Comparison of ENCODE assay signal across 8 cellular contexts in genomic region chrX:49761481-49761880, GRCh38.
DNase-seq lines count a peak whose midpoint lies in the region; ATAC-seq, FAIRE-seq and TF ChIP-seq lines count a peak whose summit lies in the region.

No MANE protein-coding gene starts in this region.

- peaks cover 5% of the 10 kb centered on the region for H3K27me3 Mint-ChIP-seq in activated T-helper 1 cell treated with anti-CD3 and anti-CD28 coated beads, Interleukin-12 subunit alpha, Interleukin-12 subunit beta, Interleukin-2, Interleukin-4 antibody, amounts not matched to agents 30 ng/mL and 10 ng/mL and 1 ng/mL, durations not matched to agents 14 hours and 24 hours and 36 hours (ENCODE audit: insufficient read depth)

- H3K27ac Mint-ChIP-seq in activated T-helper 1 cell treated with anti-CD3 and anti-CD28 coated beads, Interleukin-12 subunit alpha, Interleukin-12 subunit beta, Interleukin-2, Interleukin-4 antibody, amounts not matched to agents 30 ng/mL and 10 ng/mL and 1 ng/mL, durations not matched to agents 14 hours and 24 hours and 36 hours: no peak overlapping the region

- H3K36me3 ChIP-seq in MM.1S (replicated peaks; ENCODE audit: insufficient read depth, low read length) (no peaks in the 10 kb centered on the region), bronchial epithelial cell (ENCODE audit: control insufficient read depth, insufficient read depth, low read length) (no peaks in the 10 kb centered on the region), pancreas (no peaks in the 10 kb centered on the region)

- DNase-seq in SIG-M5 treated with dmso at 0.1 percent for 504 hours (lab: John Stamatoyannopoulos, UW; ENCODE audit: unreplicated experiment) (peak; percentile 6), SIG-M5 (lab: John Stamatoyannopoulos, UW) (no peak), MM.1S (peak; percentile 20), bronchial epithelial cell (ENCODE audit: low read depth) (peak; percentile 15), pancreas (peak in 1 of 6 donors; percentile 11), H54 (ENCODE audit: insufficient read length, low spot score) (no peak)
- DNase-seq in activated T-helper 1 cell treated with anti-CD3 and anti-CD28 coated beads, Interleukin-12 subunit alpha, Interleukin-12 subunit beta, Interleukin-2, Interleukin-4 antibody, amounts not matched to agents 30 ng/mL and 10 ng/mL and 1 ng/mL, durations not matched to agents 14 hours and 24 hours and 36 hours (ENCODE audit: low spot score): no peak
- no peak for DNase-seq in stimulated activated naive CD8-positive, alpha-beta T cell treated with anti-CD3 and anti-CD28 coated beads, Interleukin-15, Interleukin-2, amounts not matched to agents 100 U/mL and 50 U/mL, for 24 hours

- no peak overlapping the region for H3K9ac ChIP-seq in MM.1S (ENCODE audit: low read length)

- H4K20me1 ChIP-seq in MM.1S (ENCODE audit: insufficient read depth, low read length): no peaks in the 10 kb centered on the region

- H3K4me1 Mint-ChIP-seq in activated T-helper 1 cell treated with anti-CD3 and anti-CD28 coated beads, Interleukin-12 subunit alpha, Interleukin-12 subunit beta, Interleukin-2, Interleukin-4 antibody, amounts not matched to agents 30 ng/mL and 10 ng/mL and 1 ng/mL, durations not matched to agents 14 hours and 24 hours and 36 hours (ENCODE audit: low read depth): no peaks in the 10 kb centered on the region

- WGBS in pancreas, 2 donors: 2 to 4% methylated on average over 2 of the region's 2 CpGs

- H3F3A ChIP-seq in MM.1S (ENCODE audit: insufficient read depth, low read length): no peaks in the 10 kb centered on the region

- intact Hi-C loops in pancreas (cut with DNase I): no loop called here
- intact Hi-C loops in activated T-helper 1 cell treated with anti-CD3 and anti-CD28 coated beads, Interleukin-12 subunit alpha, Interleukin-12 subunit beta, Interleukin-2, Interleukin-4 antibody, amounts not matched to agents 30 ng/mL and 10 ng/mL and 1 ng/mL, durations not matched to agents 14 hours and 24 hours and 36 hours (cut with micrococcal nuclease): loop anchor here (2.0 kb wide), 1 partner anchor 115 kb away; no protein-coding TSS in a partner anchor

- no peaks in the 10 kb centered on the region for H3K9me2 ChIP-seq in MM.1S (replicated peaks; ENCODE audit: insufficient read depth, low read length)

- no peak overlapping the region for H3K4me2 ChIP-seq in MM.1S (ENCODE audit: low read depth, low read length)

- TF ChIP-seq CTCF in MM.1S (IDR thresholded peaks at IDR 0.05; ENCODE audit: low read length) (peak; percentile 49), bronchial epithelial cell (IDR thresholded peaks at IDR 0.05; ENCODE audit: insufficient read depth, low read length, severe bottlenecking) (peak; percentile 44), pancreas (IDR thresholded peaks at IDR 0.05) (peak in 3 of 4 donors; percentile 15 to 39 (median 30))

- H2AFZ ChIP-seq in MM.1S (ENCODE audit: low read length): no peak overlapping the region

- peak in 3 of 4 donors; percentile 73 to 78 (median 78) for ATAC-seq in pancreas
- no peak for ATAC-seq in stimulated activated naive CD8-positive, alpha-beta T cell treated with anti-CD3 and anti-CD28 coated beads, Interleukin-15, Interleukin-2, amounts not matched to agents 100 U/mL and 50 U/mL, for 24 hours

- H3K27me3 ChIP-seq in MM.1S (replicated peaks; ENCODE audit: insufficient read depth, low read length) (no peaks in the 10 kb centered on the region), bronchial epithelial cell (ENCODE audit: control insufficient read depth, insufficient read depth, low read length) (no peaks in the 10 kb centered on the region), pancreas (peaks cover 0 to 18% (median 2%) of the 10 kb centered on the region in 4 donors)

- H3K9me3 Mint-ChIP-seq in activated T-helper 1 cell treated with anti-CD3 and anti-CD28 coated beads, Interleukin-12 subunit alpha, Interleukin-12 subunit beta, Interleukin-2, Interleukin-4 antibody, amounts not matched to agents 30 ng/mL and 10 ng/mL and 1 ng/mL, durations not matched to agents 14 hours and 24 hours and 36 hours: no peaks in the 10 kb centered on the region

- no peaks in the 10 kb centered on the region for H3K9me3 ChIP-seq in MM.1S (replicated peaks; ENCODE audit: insufficient read depth, low read length)
- H3K9me3 ChIP-seq in pancreas: no peaks in the 10 kb centered on the region

- no peak for FAIRE-seq in bronchial epithelial cell (lab: Jason Lieb, UNC)
- peak; percentile 29 for FAIRE-seq in pancreas (lab: Jason Lieb, UNC)
- no peak for FAIRE-seq in H54 (lab: Jason Lieb, UNC)

- no peak overlapping the region for H3K4me3 Mint-ChIP-seq in activated T-helper 1 cell treated with anti-CD3 and anti-CD28 coated beads, Interleukin-12 subunit alpha, Interleukin-12 subunit beta, Interleukin-2, Interleukin-4 antibody, amounts not matched to agents 30 ng/mL and 10 ng/mL and 1 ng/mL, durations not matched to agents 14 hours and 24 hours and 36 hours

- no peak overlapping the region for H3K27ac ChIP-seq in MM.1S (ENCODE audit: low read length)
- H3K27ac ChIP-seq in pancreas: no peak overlapping the region

- no peaks in the 10 kb centered on the region for H3K36me3 Mint-ChIP-seq in activated T-helper 1 cell treated with anti-CD3 and anti-CD28 coated beads, Interleukin-12 subunit alpha, Interleukin-12 subunit beta, Interleukin-2, Interleukin-4 antibody, amounts not matched to agents 30 ng/mL and 10 ng/mL and 1 ng/mL, durations not matched to agents 14 hours and 24 hours and 36 hours (ENCODE audit: low read depth)

- H3K79me2 ChIP-seq in MM.1S (ENCODE audit: low read length): no peaks in the 10 kb centered on the region

- no peak for TF ChIP-seq POLR2A in H54 (IDR thresholded peaks at IDR 0.05; ENCODE audit: low read depth, low read length)

- H3K4me3 ChIP-seq in MM.1S (ENCODE audit: low read length): no peak overlapping the region
- no peak overlapping the region for H3K4me3 ChIP-seq in bronchial epithelial cell (ENCODE audit: low read depth, low read length)
- no peak overlapping the region for H3K4me3 ChIP-seq in pancreas

- H3K4me1 ChIP-seq in MM.1S (ENCODE audit: low read length) (no peaks in the 10 kb centered on the region), pancreas (no peaks in the 10 kb centered on the region)

Comparison
In these comparisons a context has a peak if more than half of its experiments do, and no peak if none do; other contexts are left out.
1. DNase-seq: peak in SIG-M5 treated with dmso at 0.1 percent for 504 hours (single experiment), MM.1S (single experiment) and bronchial epithelial cell (single experiment); none in SIG-M5 (single experiment), activated T-helper 1 cell treated with anti-CD3 and anti-CD28 coated beads, Interleukin-12 subunit alpha, Interleukin-12 subunit beta, Interleukin-2, Interleukin-4 antibody, amounts not matched to agents 30 ng/mL and 10 ng/mL and 1 ng/mL, durations not matched to agents 14 hours and 24 hours and 36 hours (single experiment), H54 (single experiment) and stimulated activated naive CD8-positive, alpha-beta T cell treated with anti-CD3 and anti-CD28 coated beads, Interleukin-15, Interleukin-2, amounts not matched to agents 100 U/mL and 50 U/mL, for 24 hours (single experiment).
2. Peak in every context shown above with its lines, with median percentiles within 50 percentile points of each other: CTCF ChIP-seq.